Comparison of ENCODE assay signal across 9 cellular contexts in the genomic region with DNA sequence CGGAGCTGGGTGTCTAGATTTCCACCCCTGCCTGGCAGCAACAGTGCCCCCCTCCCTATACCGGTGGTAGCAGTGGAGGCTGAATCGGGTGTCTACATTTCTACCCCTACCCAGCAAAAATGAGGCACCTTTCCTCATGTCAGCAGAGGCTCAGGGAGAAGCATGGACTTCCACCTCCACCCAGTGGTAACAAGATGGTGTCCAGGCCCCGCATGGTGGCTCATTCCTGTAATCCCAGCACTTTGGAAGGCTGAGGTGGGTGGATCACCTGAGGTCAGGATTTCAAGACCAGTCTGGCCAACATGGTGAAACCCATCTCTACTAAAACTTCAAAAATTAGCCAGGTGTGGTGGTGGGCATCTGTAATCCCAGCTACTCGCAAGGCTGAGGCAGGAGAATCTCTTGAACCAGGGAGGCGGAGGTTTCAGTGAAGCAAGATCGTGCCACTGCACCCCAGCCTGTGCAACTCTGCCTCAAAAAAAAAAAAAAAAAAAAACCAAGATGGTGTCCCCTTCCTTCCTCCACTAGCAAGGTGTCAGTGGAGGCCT. TPM values are rescaled to one million over a fixed set of nuclear protein-coding genes. Genes with fewer than 3 reads are reported as not detected.
DNase-seq lines count a peak whose midpoint lies in the region; ATAC-seq and TF ChIP-seq lines count a peak whose summit lies in the region.
"Had no signal": no experiment of that assay in that cellular context is flagged by ENCODE, and none has a peak within 500 bp of the region (broad histone marks: within the 10 kb centered on the region; RNA-seq: fewer than 3 reads in every experiment).

No MANE protein-coding gene starts in this region.

- H3K36me3 ChIP-seq in effector memory CD4-positive, alpha-beta T cell (ENCODE audit: control insufficient read depth, insufficient read depth, low read length) = no peaks in the 10 kb centered on the region

- no peak overlapping the region for H3K27ac ChIP-seq in effector memory CD4-positive, alpha-beta T cell (ENCODE audit: insufficient read depth, low read length, poor library complexity, severe bottlenecking)

- H3K27me3 ChIP-seq in effector memory CD4-positive, alpha-beta T cell (replicated peaks; ENCODE audit: control insufficient read depth, insufficient read depth, low read length, poor library complexity, severe bottlenecking) = no peaks in the 10 kb centered on the region

- H3K27ac Mint-ChIP-seq in T-helper 1 cell treated with Interleukin-12 subunit alpha and Interleukin-12 subunit beta and Interleukin-4 antibody, amounts not matched to agents 30 μg/mL and 1 μg/mL, for 36 hours = no peak overlapping the region

- H3K4me1 Mint-ChIP-seq in T-helper 1 cell treated with Interleukin-12 subunit alpha and Interleukin-12 subunit beta and Interleukin-4 antibody, amounts not matched to agents 30 μg/mL and 1 μg/mL, for 36 hours (ENCODE audit: low read depth) = peaks cover 8% of the 10 kb centered on the region

- no peak for TF ChIP-seq CTCF in GM10266 (IDR thresholded peaks at IDR 0.05; ENCODE audit: control insufficient read depth, insufficient read depth, low read depth, missing control alignments)

- intact Hi-C loops in sciatic nerve (cut with DNase I) = no loop called here
- intact Hi-C loops in left colon (cut with DNase I, micrococcal nuclease) = no loop called here

- peak overlapping the region; percentile 51 for H3K4me3 Mint-ChIP-seq in T-helper 1 cell treated with Interleukin-12 subunit alpha and Interleukin-12 subunit beta and Interleukin-4 antibody, amounts not matched to agents 30 μg/mL and 1 μg/mL, for 36 hours

- peak overlapping the region; percentile 47 for H3K4me3 ChIP-seq in effector memory CD4-positive, alpha-beta T cell (ENCODE audit: insufficient read depth, low read depth, low read length, poor library complexity, severe bottlenecking)

- H3K9me3 ChIP-seq in effector memory CD4-positive, alpha-beta T cell (ENCODE audit: control insufficient read depth, low read length) = no peaks in the 10 kb centered on the region

- peak; percentile 24 for ATAC-seq in sciatic nerve
- no peak for ATAC-seq in left colon
- ATAC-seq in HG02981 (IDR thresholded peaks at IDR 0.05; ENCODE audit: unreplicated experiment) = no peak

- DNase-seq in T-helper 1 cell (no peak), NCI-H146 treated with DMSO at 0.1 percent for 48 hours (lab: John Stamatoyannopoulos, UW; ENCODE audit: unreplicated experiment) (peak; percentile 6), sciatic nerve (ENCODE audit: low spot score) (no peak), GM10266 (ENCODE audit: extremely low spot score) (no peak), left colon (no peak)
- no peak for DNase-seq in effector memory CD4-positive, alpha-beta T cell

- no peaks in the 10 kb centered on the region for H3K9me3 Mint-ChIP-seq in T-helper 1 cell treated with Interleukin-12 subunit alpha and Interleukin-12 subunit beta and Interleukin-4 antibody, amounts not matched to agents 30 μg/mL and 1 μg/mL, for 36 hours

- H3K36me3 Mint-ChIP-seq in T-helper 1 cell treated with Interleukin-12 subunit alpha and Interleukin-12 subunit beta and Interleukin-4 antibody, amounts not matched to agents 30 μg/mL and 1 μg/mL, for 36 hours (ENCODE audit: low read depth) = no peaks in the 10 kb centered on the region

- H3K4me1 ChIP-seq in effector memory CD4-positive, alpha-beta T cell (ENCODE audit: control insufficient read depth, insufficient read depth, low read length, poor library complexity, severe bottlenecking) = peaks cover 6% of the 10 kb centered on the region

- peaks cover 25% of the 10 kb centered on the region for H3K27me3 Mint-ChIP-seq in T-helper 1 cell treated with Interleukin-12 subunit alpha and Interleukin-12 subunit beta and Interleukin-4 antibody, amounts not matched to agents 30 μg/mL and 1 μg/mL, for 36 hours (ENCODE audit: low read depth)

RNA-seq across cellular contexts. Expression of gene OR5AU1, which starts 35.5 kb away (rescaled TPM):
- not detected for total RNA-seq in sciatic nerve
- not detected for total RNA-seq in left colon
- total RNA-seq: activated CD8-positive, alpha-beta memory T cell treated with anti-CD3 and anti-CD28 coated beads for 36 hours had no signal
